Comparison of ENCODE assay signal across 8 cellular contexts in genomic region chr11:67630230-67630942, GRCh38. TPM values are rescaled to one million over a fixed set of nuclear protein-coding genes. Genes with fewer than 3 reads are reported as not detected.
DNase-seq lines count a peak whose midpoint lies in the region; ATAC-seq and TF ChIP-seq lines count a peak whose summit lies in the region.

No MANE protein-coding gene starts in this region.

- peak overlapping the region; percentile 46; the same call in 1 of the 2 replicates for H2AK5ac ChIP-seq in IMR-90 (ENCODE audit: low read depth, low read length)

- H3K27ac ChIP-seq in IMR-90 (ENCODE audit: insufficient read depth, low read length) (peak overlapping the region; percentile 61), OCI-LY1 (ENCODE audit: low read depth, low read length, poor library complexity, severe bottlenecking) (no peak overlapping the region), esophagus (ENCODE audit: low read depth in 2 of 2, low read length in 1 of 2) (peak overlapping the region; percentile 94 to 98)

- no peak overlapping the region for H2BK5ac ChIP-seq in IMR-90 (ENCODE audit: low read depth, low read length, poor library complexity, severe bottlenecking)

- H4K5ac ChIP-seq in IMR-90 (ENCODE audit: low read depth, low read length): peak overlapping the region; percentile 52; the same call in 1 of the 2 replicates

- DNase-seq in DMS53 treated with DMSO at 0.1 percent for 48 hours (lab: John Stamatoyannopoulos, UW; ENCODE audit: unreplicated experiment): peak; percentile 97
- DNase-seq in IMR-90: peak; percentile 94
- peak; percentile 92 for DNase-seq in activated T-cell treated with anti-CD3 and anti-CD28 coated beads for 24 hours (ENCODE audit: low read depth)
- DNase-seq in stimulated activated CD8-positive, alpha-beta memory T cell treated with anti-CD3 and anti-CD28 coated beads, Interleukin-7, amount 100 ng/mL, for 48 hours (ENCODE audit: extremely low read depth in 1 of 2, low read depth in 1 of 2): peak; percentile 93 to 97

- H3K18ac ChIP-seq in IMR-90 (ENCODE audit: low read depth, low read length): no peak overlapping the region

- no peaks in the 10 kb centered on the region for H3K79me2 ChIP-seq in OCI-LY1 (ENCODE audit: insufficient read depth, low read length)

- 1% methylated on average over 46 of the region's 70 CpGs; no CpG with 5 or more reads in 1 of the 2 experiments for WGBS in IMR-90 (ENCODE audit: extremely low coverage in 2 of 2, insufficient read length in 1 of 2), 2 experiments
- 1% methylated on average over 34 to 70 of the region's 70 CpGs for WGBS in esophagus, 2 donors

- TF ChIP-seq CTCF in IMR-90 (conservative IDR thresholded peaks at IDR 0.05; ENCODE audit: low read depth, low read length) (peak; percentile 67), OCI-LY1 (IDR thresholded peaks at IDR 0.05; ENCODE audit: low read length) (peak; percentile 71)

- H2BK15ac ChIP-seq in IMR-90 (ENCODE audit: low read depth, low read length): no peak overlapping the region

- POLR2A ChIA-PET in IMR-90 (lab: Charles Lee; ENCODE audit: unreplicated experiment): no interaction called here

- H2BK120ac ChIP-seq in IMR-90 (ENCODE audit: low read depth, low read length): no peak overlapping the region

- H3K56ac ChIP-seq in IMR-90 (ENCODE audit: extremely low read depth, insufficient read depth, low read length): no peak overlapping the region

- H3K23ac ChIP-seq in IMR-90 (ENCODE audit: low read depth, low read length): peak overlapping the region; percentile 56; the same call in 1 of the 2 replicates

- peak overlapping the region; percentile 75 for H3K9ac ChIP-seq in IMR-90 (ENCODE audit: low read depth, low read length)
- H3K9ac ChIP-seq in OCI-LY1 (ENCODE audit: low read length): peak overlapping the region; percentile 68
- H3K9ac ChIP-seq in mucosa of stomach (ENCODE audit: low read length): peak overlapping the region; percentile 79

- peaks cover 4% of the 10 kb centered on the region; the same call in 1 of the 2 replicates for H3K27me3 ChIP-seq in IMR-90 (ENCODE audit: control insufficient read depth, insufficient read depth, low read length)
- H3K27me3 ChIP-seq in OCI-LY1 (ENCODE audit: insufficient read depth, low read length): 0 out of 2 replicates have a peak, but pooled peaks cover 4% of the 10 kb centered on the region
- no peaks in the 10 kb centered on the region for H3K27me3 ChIP-seq in esophagus (ENCODE audit: control insufficient read depth in 1 of 2, insufficient read depth in 2 of 2, low read length in 2 of 2)
- H3K27me3 ChIP-seq in mucosa of stomach (ENCODE audit: control insufficient read depth, insufficient read depth, low read length): no peaks in the 10 kb centered on the region

- ATAC-seq in GM21529 (IDR thresholded peaks at IDR 0.05; ENCODE audit: unreplicated experiment) (peak; percentile 53), IMR-90 (ENCODE audit: low read depth) (peak; percentile 90)

- peak overlapping the region; percentile 91 for H2AK9ac ChIP-seq in IMR-90 (replicated peaks; ENCODE audit: low read depth, low read length, poor library complexity)

- peak overlapping the region; percentile 70; the same call in 1 of the 2 replicates for H4K91ac ChIP-seq in IMR-90 (ENCODE audit: insufficient read depth, low read depth, low read length)

- peak overlapping the region; percentile 100 for H2AFZ ChIP-seq in IMR-90 (replicated peaks; ENCODE audit: low read length, poor library complexity)
- no peak overlapping the region for H2AFZ ChIP-seq in OCI-LY1 (ENCODE audit: low read length)

- TF ChIP-seq POLR2A in IMR-90 (IDR thresholded peaks at IDR 0.05; ENCODE audit: low read depth, low read length): peak; percentile 60; the same call in 1 of the 2 replicates

- intact Hi-C loops in IMR-90 (cut with micrococcal nuclease): no loop called here

- no peak overlapping the region for H2BK20ac ChIP-seq in IMR-90 (ENCODE audit: low read depth, low read length)

- H3K9me2 ChIP-seq in OCI-LY1 (ENCODE audit: low read depth, low read length): no peaks in the 10 kb centered on the region

- no peaks in the 10 kb centered on the region for H3F3A ChIP-seq in OCI-LY1 (ENCODE audit: insufficient read depth, low read length)

- H4K20me1 ChIP-seq in IMR-90 (ENCODE audit: insufficient read depth, low read length) (no peaks in the 10 kb centered on the region), OCI-LY1 (ENCODE audit: insufficient read depth, low read length) (no peaks in the 10 kb centered on the region)

- dilution Hi-C loops in IMR-90 (cut with HindIII; ENCODE audit: low sequenced_read_pairs, unreplicated experiment): no loop called here

- TF ChIP-seq RAD21 in IMR-90 (IDR thresholded peaks at IDR 0.05; ENCODE audit: low read length): peak; percentile 59

- CTCF ChIA-PET in IMR-90 (lab: Yijun Ruan, JAX): interaction anchor here (0.6 to 2.0 kb wide), 8 partner anchors 11 to 61 kb away, joined by 3 to 7 read pairs (median 4); no protein-coding TSS in a partner anchor

- H3K79me1 ChIP-seq in IMR-90 (ENCODE audit: low read depth in 1 of 2, low read length in 2 of 2): no peaks in the 10 kb centered on the region

- peak overlapping the region; percentile 74 to 80; a peak in 2 of 4 replicates for H4K8ac ChIP-seq in IMR-90 (ENCODE audit: low read depth in 2 of 2, low read length in 2 of 2)

- H3K9me1 ChIP-seq in IMR-90 (ENCODE audit: insufficient read depth, low read length): peaks cover 4% of the 10 kb centered on the region; the same call in 1 of the 2 replicates

- in situ Hi-C loops in IMR-90 (cut with MboI; ENCODE audit: low sequenced_read_pairs): no loop called here

- H3K4ac ChIP-seq in IMR-90 (ENCODE audit: low read depth, low read length): peak overlapping the region; percentile 70

- H3K14ac ChIP-seq in IMR-90 (replicated peaks; ENCODE audit: low read depth, low read length): peak overlapping the region; percentile 73

- 0 out of 2 replicates have a peak, but pooled peaks cover 3% of the 10 kb centered on the region for H3K4me1 ChIP-seq in IMR-90 (ENCODE audit: control insufficient read depth, insufficient read depth, low read length)
- H3K4me1 ChIP-seq in OCI-LY1 (ENCODE audit: insufficient read depth, low read length, severe bottlenecking): peaks cover 18% of the 10 kb centered on the region
- peaks cover 9 to 33% of the 10 kb centered on the region in 2 donors for H3K4me1 ChIP-seq in esophagus (ENCODE audit: control insufficient read depth in 2 of 2, insufficient read depth in 2 of 2, low read length in 1 of 2)
- H3K4me1 ChIP-seq in mucosa of stomach (ENCODE audit: control insufficient read depth, insufficient read depth, low read length): peaks cover 47% of the 10 kb centered on the region

- no peaks in the 10 kb centered on the region for H3K9me3 ChIP-seq in IMR-90 (ENCODE audit: control insufficient read depth, insufficient read depth, low read length)
- H3K9me3 ChIP-seq in OCI-LY1 (ENCODE audit: low read length): no peaks in the 10 kb centered on the region
- no peaks in the 10 kb centered on the region for H3K9me3 ChIP-seq in esophagus (ENCODE audit: control insufficient read depth in 2 of 2, insufficient read depth in 1 of 2, low read depth in 1 of 2, low read length in 1 of 2)
- H3K9me3 ChIP-seq in mucosa of stomach (ENCODE audit: control insufficient read depth, low read length): no peaks in the 10 kb centered on the region

- H3K36me3 ChIP-seq in IMR-90 (ENCODE audit: control insufficient read depth, insufficient read depth, low read length) (no peaks in the 10 kb centered on the region), OCI-LY1 (ENCODE audit: insufficient read depth, low read length) (no peaks in the 10 kb centered on the region), esophagus (ENCODE audit: control insufficient read depth in 2 of 2, insufficient read depth in 2 of 2, low read length in 1 of 2) (no peaks in the 10 kb centered on the region), mucosa of stomach (ENCODE audit: control insufficient read depth, insufficient read depth, low read length) (no peaks in the 10 kb centered on the region)

- H3K4me3 ChIP-seq in IMR-90 (ENCODE audit: insufficient read depth, low read depth, low read length): peak overlapping the region; percentile 88
- peak overlapping the region; percentile 71 for H3K4me3 ChIP-seq in OCI-LY1 (ENCODE audit: low read depth, low read length, poor library complexity, severe bottlenecking)
- peak overlapping the region; percentile 67 to 72 for H3K4me3 ChIP-seq in esophagus (ENCODE audit: low read depth in 1 of 2, low read length in 2 of 2)
- H3K4me3 ChIP-seq in mucosa of stomach (ENCODE audit: low read length): peak overlapping the region; percentile 33

- H3K4me2 ChIP-seq in IMR-90 (ENCODE audit: low read depth, low read length) (peak overlapping the region; percentile 89), OCI-LY1 (ENCODE audit: low read length) (peak overlapping the region; percentile 94)

- BruUV-seq in IMR-90 (replicated peaks; lab: Mats Ljungman, UMichigan): no TSS peak

TF ChIP-seq in IMR-90, 13 proteins besides CTCF, POLR2A, EP300 and RAD21 (continues in another document):
- TF ChIP-seq RCOR1 (IDR thresholded peaks at IDR 0.05; ENCODE audit: insufficient replicate concordance, low read length) (no peak), MXI1 (IDR thresholded peaks at IDR 0.05; ENCODE audit: borderline replicate concordance, low read depth, low read length) (peak; percentile 69; the same call in 1 of the 2 replicates)

RNA-seq across cellular contexts. Expression of gene NUDT8, which starts 0.6 kb away (rescaled TPM):
- total RNA-seq in IMR-90 (2012; rRNA removed): 0.83 and 1.4 TPM in 2 replicates
- polyA plus RNA-seq in IMR-90 (2012; rRNA removed) (2.5 and 3.2 TPM in 2 replicates), esophagus (10 to 100 TPM; 43.1 to 59.3 TPM)
- 4.3 and 4.7 TPM in 2 replicates for polyA plus RNA-seq in IMR-90 (2012; cell fraction: cytosol; rRNA removed)
- polyA plus RNA-seq in IMR-90 (2012; cell fraction: nucleus; rRNA removed; ENCODE audit: low replicate concordance): 4.2 and 7.7 TPM in 2 replicates

RNA-seq across cellular contexts. Expression of gene TBX10, which starts 9.2 kb away (rescaled TPM):
- not detected in 2 replicates for total RNA-seq in IMR-90 (2012; rRNA removed)
- polyA plus RNA-seq in IMR-90 (2012; rRNA removed): not detected in 2 replicates
- polyA plus RNA-seq in IMR-90 (2012; cell fraction: cytosol; rRNA removed): not detected in 2 replicates
- polyA plus RNA-seq in IMR-90 (2012; cell fraction: nucleus; rRNA removed; ENCODE audit: low replicate concordance): not detected in 2 replicates
- polyA plus RNA-seq in esophagus: not detected

RNA-seq across cellular contexts. Expression of gene ACY3, which starts 20.1 kb away (rescaled TPM):
- total RNA-seq in IMR-90 (2012; rRNA removed): not detected in 2 replicates
- not detected in 2 replicates for polyA plus RNA-seq in IMR-90 (2012; rRNA removed)
- not detected in 2 replicates for polyA plus RNA-seq in IMR-90 (2012; cell fraction: cytosol; rRNA removed)
- polyA plus RNA-seq in IMR-90 (2012; cell fraction: nucleus; rRNA removed; ENCODE audit: low replicate concordance): not detected in 2 replicates
- under 1 TPM; 0.08 to 0.11 TPM for polyA plus RNA-seq in esophagus

RNA-seq across cellular contexts. Expression of gene NDUFV1, which starts 23.6 kb away (rescaled TPM):
- total RNA-seq in IMR-90 (2012; rRNA removed): 119 and 120 TPM in 2 replicates
- 133 and 148 TPM in 2 replicates for polyA plus RNA-seq in IMR-90 (2012; rRNA removed)
- polyA plus RNA-seq in IMR-90 (2012; cell fraction: cytosol; rRNA removed): 171 and 178 TPM in 2 replicates
- polyA plus RNA-seq in IMR-90 (2012; cell fraction: nucleus; rRNA removed; ENCODE audit: low replicate concordance): 491 and 899 TPM in 2 replicates
- 100 to 1,000 TPM; 122 to 137 TPM for polyA plus RNA-seq in esophagus

RNA-seq across cellular contexts. Expression of gene ALDH3B2, which starts 44.0 kb away (rescaled TPM):
- total RNA-seq in IMR-90 (2012; rRNA removed): not detected in 2 replicates
- not detected in 2 replicates for polyA plus RNA-seq in IMR-90 (2012; rRNA removed)
- polyA plus RNA-seq in IMR-90 (2012; cell fraction: cytosol; rRNA removed): not detected in 2 replicates
- not detected in 2 replicates for polyA plus RNA-seq in IMR-90 (2012; cell fraction: nucleus; rRNA removed; ENCODE audit: low replicate concordance)
- polyA plus RNA-seq in esophagus: 100 to 1,000 TPM in 1 of 2 donors, 10 to 100 TPM in 1; 62.8 to 120 TPM

Comparison
In these comparisons a context has a peak if more than half of its experiments do, and no peak if none do; other contexts are left out.
1. H3K4me3 ChIP-seq: peak in every context shown above with its lines; median percentile 88 in IMR-90; 71 in OCI-LY1; 70 in esophagus; 33 in mucosa of stomach.
2. RNA of gene NUDT8, which starts 0.6 kb away (polyA plus RNA-seq): 43.1 to 59.3 TPM in esophagus; 2.5 to 7.7 TPM in IMR-90; every median in the first group is over 4 times any median in the second.
3. Peak in every context shown above with its lines, with median percentiles within 50 percentile points of each other: DNase-seq and H3K9ac ChIP-seq.